In genomic region chr2:82501217-82501616, GRCh38 we compare ENCODE assay signal across 11 cellular contexts.
"Had no signal": no experiment of that assay in that cellular context is flagged by ENCODE, and none has a peak within 500 bp of the region (broad histone marks: within the 10 kb centered on the region; RNA-seq: fewer than 3 reads in every experiment).

No MANE protein-coding gene starts in this region.

- DNase-seq: GM23248, GOT3, H7, H9, HCEC 1CT, HFFc6 had no signal

- H3K36me3 ChIP-seq: HAP-1 had no signal

- H2AFZ ChIP-seq: GM23248, GM23338 had no signal

- H3K9ac ChIP-seq: GM23248 had no signal

- H3K4me3 ChIP-seq: GM23248, GM23338, HAP-1 had no signal

- H3K27ac ChIP-seq: GM23248 had no signal

- H3K4me2 ChIP-seq: GM23338 had no signal

- FAIRE-seq: H1, H54 had no signal

- H3K4me1 ChIP-seq: HAP-1 had no signal

- ATAC-seq: GM23338, HCT116 had no signal
